Comparison of ENCODE assay signal across 8 cellular contexts in genomic region chr1:155003766-155004351, GRCh38. TPM values are rescaled to one million over a fixed set of nuclear protein-coding genes. Genes with fewer than 3 reads are reported as not detected.
DNase-seq lines count a peak whose midpoint lies in the region; ATAC-seq and TF ChIP-seq lines count a peak whose summit lies in the region.

No MANE protein-coding gene starts in this region.

- peaks cover 45 to 67% (median 50%) of the 10 kb centered on the region in 3 donors for H3K4me1 Mint-ChIP-seq in CD8-positive, alpha-beta memory T cell
- H3K4me1 Mint-ChIP-seq in activated T-helper 17 cell treated with anti-CD3 and anti-CD28 coated beads, Interleukin-2, amount 50 U/mL, for 72 hours: peaks cover 24% of the 10 kb centered on the region

- no peak for ATAC-seq in activated T-helper 17 cell treated with anti-CD3 and anti-CD28 coated beads, Interleukin-2, amount 50 U/mL, for 72 hours (replicated peaks)

- H3K27ac Mint-ChIP-seq in CD8-positive, alpha-beta memory T cell: peak overlapping the region; percentile 89 to 98 (median 92)
- H3K27ac Mint-ChIP-seq in activated T-helper 17 cell treated with anti-CD3 and anti-CD28 coated beads, Interleukin-2, amount 50 U/mL, for 72 hours: peak overlapping the region; percentile 95

- peak overlapping the region; percentile 87 for H3K27ac ChIP-seq in CD8-positive, alpha-beta memory T cell (ENCODE audit: low read depth, low read length)
- H3K27ac ChIP-seq in HUES6 (ENCODE audit: low read depth, low read length): peak overlapping the region; percentile 34
- H3K27ac ChIP-seq in neutrophil: peak overlapping the region; percentile 97

- peak; percentile 7 for TF ChIP-seq CTCF in neutrophil (IDR thresholded peaks at IDR 0.05)

- peaks cover 0 to 6% (median 0%) of the 10 kb centered on the region in 3 donors for H3K36me3 Mint-ChIP-seq in CD8-positive, alpha-beta memory T cell
- peaks cover 50% of the 10 kb centered on the region for H3K36me3 Mint-ChIP-seq in activated T-helper 17 cell treated with anti-CD3 and anti-CD28 coated beads, Interleukin-2, amount 50 U/mL, for 72 hours (ENCODE audit: low read depth)

- POLR2A ChIA-PET in CD8-positive, alpha-beta memory T cell (lab: Charles Lee): interaction anchor here (0.6 to 3.3 kb wide), 2 partner anchors 13 to 43 kb away, joined by 5 to 7 read pairs; no protein-coding TSS in a partner anchor

- H3K9me3 Mint-ChIP-seq in CD8-positive, alpha-beta memory T cell: no peaks in the 10 kb centered on the region
- H3K9me3 Mint-ChIP-seq in activated T-helper 17 cell treated with anti-CD3 and anti-CD28 coated beads, Interleukin-2, amount 50 U/mL, for 72 hours: no peaks in the 10 kb centered on the region

- CTCF ChIA-PET in CD8-positive, alpha-beta memory T cell (lab: Charles Lee): interaction anchor here (1.0 to 13.6 kb wide), 2 partner anchors 10 to 11 kb away, joined by 3 to 207 read pairs; partner anchors contain the start of gene LENEP

- H3K4me1 ChIP-seq in CD8-positive, alpha-beta memory T cell (ENCODE audit: insufficient read depth, low read length): peaks cover 49% of the 10 kb centered on the region
- H3K4me1 ChIP-seq in HUES6 (ENCODE audit: control insufficient read depth, insufficient read depth, low read length) (peaks cover 30% of the 10 kb centered on the region), neutrophil (ENCODE audit: control insufficient read depth in 1 of 2, insufficient read depth in 1 of 2, low read depth in 1 of 2, low read length in 1 of 2) (peaks cover 68 to 79% of the 10 kb centered on the region in 2 experiments)

- no peaks in the 10 kb centered on the region for H3K9me3 ChIP-seq in CD8-positive, alpha-beta memory T cell (ENCODE audit: low read length)
- no peaks in the 10 kb centered on the region for H3K9me3 ChIP-seq in HUES6 (ENCODE audit: control insufficient read depth, insufficient read depth, low read depth, low read length)
- H3K9me3 ChIP-seq in neutrophil: no peaks in the 10 kb centered on the region

- peak overlapping the region; percentile 79 for H3K9ac ChIP-seq in HUES6 (ENCODE audit: low read length)

- peak in 1 of 5 donors; percentile 22 for DNase-seq in CD8-positive, alpha-beta memory T cell
- DNase-seq in head of caudate nucleus (peak in 30 of 42 donors; percentile 26 to 83 (median 58)), D341Med (ENCODE audit: low spot score) (no peak), CD1c-positive myeloid dendritic cell (ENCODE audit: extremely low spot score) (no peak)
- no peak for DNase-seq in central memory CD4-positive, alpha-beta T cell

- H3K27me3 Mint-ChIP-seq in CD8-positive, alpha-beta memory T cell: no peaks in the 10 kb centered on the region
- no peaks in the 10 kb centered on the region for H3K27me3 Mint-ChIP-seq in activated T-helper 17 cell treated with anti-CD3 and anti-CD28 coated beads, Interleukin-2, amount 50 U/mL, for 72 hours

- H3K36me3 ChIP-seq in CD8-positive, alpha-beta memory T cell (ENCODE audit: insufficient read depth, low read length): no peaks in the 10 kb centered on the region
- H3K36me3 ChIP-seq in HUES6 (ENCODE audit: control insufficient read depth, insufficient read depth, low read length) (no peaks in the 10 kb centered on the region), neutrophil (no peaks in the 10 kb centered on the region)

- H3K27me3 ChIP-seq in CD8-positive, alpha-beta memory T cell (ENCODE audit: insufficient read depth, low read length, poor library complexity, severe bottlenecking): no peaks in the 10 kb centered on the region
- H3K27me3 ChIP-seq in HUES6 (ENCODE audit: control insufficient read depth, insufficient read depth, low read length) (no peaks in the 10 kb centered on the region), neutrophil (no peaks in the 10 kb centered on the region)

- H3K4me3 ChIP-seq in CD8-positive, alpha-beta memory T cell (ENCODE audit: low read length): peak overlapping the region; percentile 94
- H3K4me3 ChIP-seq in HUES6 (ENCODE audit: low read depth, low read length) (peak overlapping the region; percentile 99), neutrophil (ENCODE audit: low read depth in 1 of 2, low read length in 1 of 2) (peak overlapping the region; percentile 85 to 100)

- intact Hi-C loops in head of caudate nucleus (cut with DNase I): loop anchor here (5.0 to 10.0 kb wide), 2 partner anchors 37 to 61 kb away; partner anchors contain the start of gene EFNA4

- H3K4me3 Mint-ChIP-seq in CD8-positive, alpha-beta memory T cell: peak overlapping the region; percentile 93 to 96 (median 95)
- H3K4me3 Mint-ChIP-seq in activated T-helper 17 cell treated with anti-CD3 and anti-CD28 coated beads, Interleukin-2, amount 50 U/mL, for 72 hours: peak overlapping the region; percentile 91

RNA-seq across cellular contexts. Expression of gene ZBTB7B, which starts 1.3 kb away (rescaled TPM):
- total RNA-seq in CD8-positive, alpha-beta memory T cell: 10 to 100 TPM; 33.2 to 34.7 TPM
- 3.3 TPM for polyA plus RNA-seq in CD8-positive, alpha-beta memory T cell
- 100 to 1,000 TPM in 1 of 2 donors, 10 to 100 TPM in 1; 94.5 to 140 TPM for total RNA-seq in activated T-helper 17 cell treated with anti-CD3 and anti-CD28 coated beads, Interleukin-2, amount 50 U/mL, for 72 hours

RNA-seq across cellular contexts. Expression of gene LENEP, which starts 10.5 kb away (rescaled TPM):
- total RNA-seq in CD8-positive, alpha-beta memory T cell: under 1 TPM; 0.62 to 0.72 TPM
- not detected for polyA plus RNA-seq in CD8-positive, alpha-beta memory T cell
- total RNA-seq in activated T-helper 17 cell treated with anti-CD3 and anti-CD28 coated beads, Interleukin-2, amount 50 U/mL, for 72 hours: under 1 TPM; 0.77 to 0.97 TPM

RNA-seq across cellular contexts. Expression of gene FLAD1, which starts 20.7 kb away (rescaled TPM):
- 10 to 100 TPM; 73.7 to 76.3 TPM for total RNA-seq in CD8-positive, alpha-beta memory T cell
- 51.2 TPM for polyA plus RNA-seq in CD8-positive, alpha-beta memory T cell
- 10 to 100 TPM; 34.6 to 68.3 TPM for total RNA-seq in activated T-helper 17 cell treated with anti-CD3 and anti-CD28 coated beads, Interleukin-2, amount 50 U/mL, for 72 hours

RNA-seq across cellular contexts. Expression of gene CKS1B, which starts 29.4 kb away (rescaled TPM):
- 100 to 1,000 TPM; 125 to 126 TPM for total RNA-seq in CD8-positive, alpha-beta memory T cell
- polyA plus RNA-seq in CD8-positive, alpha-beta memory T cell: 46.8 TPM
- total RNA-seq in activated T-helper 17 cell treated with anti-CD3 and anti-CD28 coated beads, Interleukin-2, amount 50 U/mL, for 72 hours: 100 to 1,000 TPM; 162 to 188 TPM

RNA-seq across cellular contexts. Expression of gene DCST2, which starts 29.7 kb away (rescaled TPM):
- under 1 TPM; 0.09 to 0.16 TPM for total RNA-seq in CD8-positive, alpha-beta memory T cell
- not detected for polyA plus RNA-seq in CD8-positive, alpha-beta memory T cell
- total RNA-seq in activated T-helper 17 cell treated with anti-CD3 and anti-CD28 coated beads, Interleukin-2, amount 50 U/mL, for 72 hours: 1 to 10 TPM in 1 of 2 donors, under 1 TPM in 1; 0.67 to 2.2 TPM

Comparison
In these comparisons a context has a peak if more than half of its experiments do, and no peak if none do; other contexts are left out.
1. DNase-seq: peak in head of caudate nucleus (30 of 42); none in D341Med (single experiment), CD1c-positive myeloid dendritic cell (single experiment) and central memory CD4-positive, alpha-beta T cell (single experiment).
2. H3K27ac ChIP-seq: peak in every context shown above with its lines; median percentile 97 in neutrophil; 87 in CD8-positive, alpha-beta memory T cell; 34 in HUES6.
3. Peak in every context shown above with its lines, with median percentiles within 50 percentile points of each other: H3K4me3 ChIP-seq.